ENCODE assay signal across 19 cellular contexts in the genomic region with DNA sequence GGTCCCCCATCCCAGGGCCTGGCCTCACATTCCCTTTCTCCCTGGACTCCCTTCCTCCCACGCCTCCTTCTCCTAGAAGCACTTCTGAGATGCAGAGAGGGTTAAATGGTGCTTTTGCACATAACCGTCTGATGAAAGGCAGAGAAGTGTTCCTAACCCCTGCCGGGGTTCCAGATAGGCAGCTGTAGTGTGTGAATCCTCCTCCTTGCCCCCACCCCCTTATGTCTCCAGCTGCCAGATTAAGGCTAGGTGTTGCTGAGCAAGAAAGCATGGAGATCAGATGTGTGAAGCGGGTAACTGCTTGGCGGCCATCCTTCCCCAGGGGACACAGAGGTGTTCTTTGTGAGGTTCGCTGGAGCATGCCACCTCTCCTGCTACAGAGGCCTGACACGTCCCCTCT.
DNase-seq lines count a peak whose midpoint lies in the region; ATAC-seq, FAIRE-seq and TF ChIP-seq lines count a peak whose summit lies in the region.
"Had no signal": no experiment of that assay in that cellular context is flagged by ENCODE, and none has a peak within 500 bp of the region (broad histone marks: within the 10 kb centered on the region; RNA-seq: fewer than 3 reads in every experiment).

No MANE protein-coding gene starts in this region.

- peaks cover 5% of the 10 kb centered on the region for H3K36me3 Mint-ChIP-seq in glutamatergic neuron (ENCODE audit: unreplicated experiment)
- H3K36me3 Mint-ChIP-seq: CD8-positive, alpha-beta memory T cell had no signal

- DNase-seq in NCI-H69 (lab: John Stamatoyannopoulos, UW): peak; percentile 35
- DNase-seq in left kidney (ENCODE audit: low read depth, low spot score): peak; percentile 24
- DNase-seq in sciatic nerve (ENCODE audit: low spot score): no peak
- DNase-seq in GM19239 (ENCODE audit: insufficient read length, low spot score): no peak
- DNase-seq in ACHN: no peak
- DNase-seq in glutamatergic neuron: no peak
- DNase-seq: activated B cell treated with CpG ODN at 0.5 μM for 24 hours; activated CD4-positive, alpha-beta T cell treated with anti-CD3 and anti-CD28 coated beads, Interleukin-2, amount 50 U/mL, for 48 hours; activated T-cell treated with anti-CD3 and anti-CD28 coated beads for 4 hours; CD8-positive, alpha-beta memory T cell; DND-41; left colon; NCI-H1048; NCI-H2029 treated with DMSO at 0.1 percent for 48 hours; nucleus accumbens; T-helper 9 cell had no signal

- H3K27ac ChIP-seq in BLaER1: no peak overlapping the region
- H3K27ac ChIP-seq: cardiac muscle cell had no signal

- no peak overlapping the region for H3K4me3 Mint-ChIP-seq in glutamatergic neuron (ENCODE audit: unreplicated experiment)
- H3K4me3 Mint-ChIP-seq: activated B cell treated with CpG ODN at 0.5 μM for 24 hours; CD8-positive, alpha-beta memory T cell had no signal

- no peaks in the 10 kb centered on the region for H3K9me3 Mint-ChIP-seq in glutamatergic neuron (ENCODE audit: unreplicated experiment)
- H3K9me3 Mint-ChIP-seq: activated B cell treated with CpG ODN at 0.5 μM for 24 hours; CD8-positive, alpha-beta memory T cell had no signal

- no peaks in the 10 kb centered on the region for H4K20me1 ChIP-seq in BLaER1

- no peaks in the 10 kb centered on the region for H3K27me3 ChIP-seq in BLaER1
- H3K27me3 ChIP-seq: cardiac muscle cell had no signal

- no peak overlapping the region for H3K9ac ChIP-seq in BLaER1

- H3K4me2 ChIP-seq in BLaER1: peak overlapping the region; percentile 46

- no peaks in the 10 kb centered on the region for H3K36me3 ChIP-seq in BLaER1
- H3K36me3 ChIP-seq: cardiac muscle cell had no signal

- H3K27me3 Mint-ChIP-seq in glutamatergic neuron (ENCODE audit: unreplicated experiment): no peaks in the 10 kb centered on the region

- peaks cover 57% of the 10 kb centered on the region for H3K4me1 ChIP-seq in BLaER1

- intact Hi-C loops in sciatic nerve (cut with DNase I): no loop called here

- H3K4me3 ChIP-seq in BLaER1: no peak overlapping the region
- H3K4me3 ChIP-seq: cardiac muscle cell had no signal

- H3K9me3 ChIP-seq in BLaER1: no peaks in the 10 kb centered on the region

- in situ Hi-C loops in ACHN (cut with HindIII; ENCODE audit: low pct_ligation_motif_present, low pct_unique_long_range_greater_than_20kb, low sequenced_read_pairs): no loop called here

- no peak for TF ChIP-seq CTCF in glutamatergic neuron (IDR thresholded peaks at IDR 0.05; ENCODE audit: partially characterized antibody, unreplicated experiment)

- peak; percentile 4 for ATAC-seq in sciatic nerve
- ATAC-seq in HG03378 (IDR thresholded peaks at IDR 0.05; ENCODE audit: unreplicated experiment): no peak

- no peak overlapping the region for H3K27ac Mint-ChIP-seq in glutamatergic neuron (ENCODE audit: unreplicated experiment)
- H3K27ac Mint-ChIP-seq: activated B cell treated with CpG ODN at 0.5 μM for 24 hours; CD8-positive, alpha-beta memory T cell had no signal

- H3K4me1 Mint-ChIP-seq in glutamatergic neuron (ENCODE audit: low read depth, unreplicated experiment): peaks cover 39% of the 10 kb centered on the region

- FAIRE-seq in GM19239 (lab: Jason Lieb, UNC): no peak

Comparison
In these comparisons a context has a peak if more than half of its experiments do, and no peak if none do; other contexts are left out.
1. DNase-seq: peak in NCI-H69 (single experiment) and left kidney (single experiment); none in sciatic nerve (single experiment), GM19239 (single experiment), ACHN (single experiment) and glutamatergic neuron (single experiment).